Comparison of ENCODE assay signal across 8 cellular contexts in the genomic region with DNA sequence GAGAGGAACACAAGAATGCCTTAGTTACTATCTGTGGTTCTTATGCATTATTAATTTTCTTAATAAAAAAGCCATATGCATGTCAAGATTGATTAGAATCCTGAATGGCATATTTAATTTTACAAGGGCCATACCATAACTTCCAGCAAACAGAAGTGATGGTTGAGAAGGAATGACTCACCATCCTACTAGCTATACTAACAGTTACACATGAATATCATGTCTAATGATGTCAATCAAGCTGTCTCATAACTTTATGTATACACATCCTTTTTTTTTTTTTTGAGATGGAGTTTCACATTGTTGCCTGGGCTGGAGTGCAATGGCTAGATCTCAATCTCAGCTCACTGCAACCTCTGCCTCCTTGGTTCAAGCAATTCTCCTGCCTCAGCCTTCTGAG.
"Had no signal": no experiment of that assay in that cellular context is flagged by ENCODE, and none has a peak within 500 bp of the region (broad histone marks: within the 10 kb centered on the region; RNA-seq: fewer than 3 reads in every experiment).

No MANE protein-coding gene starts in this region.

- DNase-seq: H9, HCEC 1CT had no signal

- H3K27ac ChIP-seq: HL-60 had no signal

- H3K4me3 Mint-ChIP-seq: GM23338, H9, IgD-negative memory B cell had no signal

- H3K9me3 Mint-ChIP-seq: GM23338, H9, IgD-negative memory B cell had no signal

- FAIRE-seq: H1, H54, HepG2 had no signal

- H3K27ac Mint-ChIP-seq: GM23338, H9, IgD-negative memory B cell had no signal

- H3K4me1 Mint-ChIP-seq: GM23338, H9, IgD-negative memory B cell had no signal

- H3K27me3 Mint-ChIP-seq: IgD-negative memory B cell had no signal

- ATAC-seq: GM23338, HepG2 had no signal

- H3K36me3 Mint-ChIP-seq: IgD-negative memory B cell had no signal

- H3K4me3 ChIP-seq: GM23338 had no signal
